ENCODE assay signal across 17 cellular contexts in genomic region chr20:43910564-43910963, GRCh38. TPM values are rescaled to one million over a fixed set of nuclear protein-coding genes. Genes with fewer than 3 reads are reported as not detected.
"Had no signal": no experiment of that assay in that cellular context is flagged by ENCODE, and none has a peak within 500 bp of the region (broad histone marks: within the 10 kb centered on the region; RNA-seq: fewer than 3 reads in every experiment).

No MANE protein-coding gene starts in this region.

- H3K4me1 ChIP-seq: ascending aorta, breast epithelium had no signal

- H3K4me3 ChIP-seq: ascending aorta, breast epithelium, gastroesophageal sphincter, heart right ventricle, right atrium auricular region had no signal

- H3K4me3 Mint-ChIP-seq: effector memory CD8-positive, alpha-beta T cell; nephron had no signal

- DNase-seq: activated CD4-positive, alpha-beta T cell treated with anti-CD3 and anti-CD28 coated beads for 1 hour; activated CD4-positive, alpha-beta T cell treated with anti-CD3 and anti-CD28 coated beads, Interleukin-2, amount 50 U/mL, for 4 hours; activated naive CD4-positive, alpha-beta T cell treated with Interleukin-2 at 50 U/mL for 16 hours; cerebellar nuclear complex; effector memory CD8-positive, alpha-beta T cell; heart right ventricle; occipital lobe; stimulated activated CD4-positive, alpha-beta T cell treated with anti-CD3 and anti-CD28 coated beads, Interleukin-4, amount 100 ng/mL, for 24 hours; stimulated activated naive CD8-positive, alpha-beta T cell treated with anti-CD3 and anti-CD28 coated beads, Interleukin-15, Interleukin-2, amounts not matched to agents 100 U/mL and 50 U/mL, for 24 hours; trophoblast cell had no signal

- H3K27ac ChIP-seq: ascending aorta, breast epithelium, gastroesophageal sphincter, heart right ventricle, right atrium auricular region had no signal

- ATAC-seq: effector memory CD8-positive, alpha-beta T cell; gastroesophageal sphincter; heart right ventricle; stimulated activated naive CD8-positive, alpha-beta T cell treated with anti-CD3 and anti-CD28 coated beads, Interleukin-15, Interleukin-2, amounts not matched to agents 100 U/mL and 50 U/mL, for 24 hours had no signal

- H3K36me3 ChIP-seq: ascending aorta, breast epithelium, gastroesophageal sphincter, heart right ventricle, right atrium auricular region had no signal

- H3K27ac Mint-ChIP-seq: effector memory CD8-positive, alpha-beta T cell; nephron; progenitor cell of endocrine pancreas had no signal

- H3K27me3 ChIP-seq: ascending aorta had no signal

RNA-seq across cellular contexts. Expression of gene TOX2, which starts 4.1 kb away (rescaled TPM):
- total RNA-seq: skeletal muscle tissue had no signal
